1 cellular context compared by ENCODE assay signal in genomic region chr4:2333356-2333841, GRCh38.
TF ChIP-seq lines count a peak whose summit lies in the region.

No MANE protein-coding gene starts in this region.

TF ChIP-seq in IMR-90, 13 proteins besides CTCF, POLR2A, EP300 and RAD21 (continued from another document):
- TF ChIP-seq, protein P1, sequence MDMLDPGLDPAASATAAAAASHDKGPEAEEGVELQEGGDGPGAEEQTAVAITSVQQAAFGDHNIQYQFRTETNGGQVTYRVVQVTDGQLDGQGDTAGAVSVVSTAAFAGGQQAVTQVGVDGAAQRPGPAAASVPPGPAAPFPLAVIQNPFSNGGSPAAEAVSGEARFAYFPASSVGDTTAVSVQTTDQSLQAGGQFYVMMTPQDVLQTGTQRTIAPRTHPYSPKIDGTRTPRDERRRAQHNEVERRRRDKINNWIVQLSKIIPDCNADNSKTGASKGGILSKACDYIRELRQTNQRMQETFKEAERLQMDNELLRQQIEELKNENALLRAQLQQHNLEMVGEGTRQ (IDR thresholded peaks at IDR 0.05; ENCODE audit: low read depth, low read length): no peak
- TF ChIP-seq, protein P2, sequence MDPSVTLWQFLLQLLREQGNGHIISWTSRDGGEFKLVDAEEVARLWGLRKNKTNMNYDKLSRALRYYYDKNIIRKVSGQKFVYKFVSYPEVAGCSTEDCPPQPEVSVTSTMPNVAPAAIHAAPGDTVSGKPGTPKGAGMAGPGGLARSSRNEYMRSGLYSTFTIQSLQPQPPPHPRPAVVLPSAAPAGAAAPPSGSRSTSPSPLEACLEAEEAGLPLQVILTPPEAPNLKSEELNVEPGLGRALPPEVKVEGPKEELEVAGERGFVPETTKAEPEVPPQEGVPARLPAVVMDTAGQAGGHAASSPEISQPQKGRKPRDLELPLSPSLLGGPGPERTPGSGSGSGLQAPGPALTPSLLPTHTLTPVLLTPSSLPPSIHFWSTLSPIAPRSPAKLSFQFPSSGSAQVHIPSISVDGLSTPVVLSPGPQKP (IDR thresholded peaks at IDR 0.05; ENCODE audit: borderline replicate concordance, low read depth, low read length): no peak
- TF ChIP-seq CHD1 (IDR thresholded peaks at IDR 0.05; ENCODE audit: low read depth, low read length): no peak
- no peak for TF ChIP-seq MAFK (IDR thresholded peaks at IDR 0.05; ENCODE audit: low read depth, low read length)
- no peak for TF ChIP-seq BHLHE40 (IDR thresholded peaks at IDR 0.05; ENCODE audit: low read depth, low read length)
